ENCODE assay signal across 13 cellular contexts in genomic region chr17:60887607-60888028, GRCh38.
DNase-seq lines count a peak whose midpoint lies in the region; ATAC-seq and TF ChIP-seq lines count a peak whose summit lies in the region.
"Had no signal": no experiment of that assay in that cellular context is flagged by ENCODE, and none has a peak within 500 bp of the region (broad histone marks: within the 10 kb centered on the region; RNA-seq: fewer than 3 reads in every experiment).

No MANE protein-coding gene starts in this region.

- no peaks in the 10 kb centered on the region for H4K20me1 ChIP-seq in OCI-LY1 (ENCODE audit: insufficient read depth, low read length)

- peak overlapping the region; percentile 98 for H3K4me3 ChIP-seq in OCI-LY1 (ENCODE audit: low read depth, low read length, poor library complexity, severe bottlenecking)
- peak overlapping the region; percentile 23 to 60 (median 44) for H3K4me3 ChIP-seq in esophagus squamous epithelium

- no peak for ATAC-seq in HG03439 (IDR thresholded peaks at IDR 0.05; ENCODE audit: unreplicated experiment)
- ATAC-seq: Panc1 had no signal

- no peak for TF ChIP-seq CTCF in OCI-LY1 (IDR thresholded peaks at IDR 0.05; ENCODE audit: low read length)
- TF ChIP-seq CTCF in esophagus squamous epithelium (IDR thresholded peaks at IDR 0.05): no peak

- H3K36me3 ChIP-seq in OCI-LY1 (ENCODE audit: insufficient read depth, low read length): peaks cover 18% of the 10 kb centered on the region
- H3K36me3 ChIP-seq in esophagus squamous epithelium: peaks cover 0 to 6% (median 0%) of the 10 kb centered on the region in 3 donors

- H3K27ac ChIP-seq in OCI-LY1 (ENCODE audit: low read depth, low read length, poor library complexity, severe bottlenecking) (peak overlapping the region; percentile 94), esophagus squamous epithelium (peak overlapping the region; percentile 7 to 82 (median 74))
- H3K27ac ChIP-seq: HL-60 had no signal

- DNase-seq in NCI-H82 (lab: John Stamatoyannopoulos, UW) (peak; percentile 20), NCI-H82 treated with DMSO at 0.1 percent for 48 hours (lab: John Stamatoyannopoulos, UW; ENCODE audit: unreplicated experiment) (no peak), esophagus squamous epithelium (lab: John Stamatoyannopoulos, UW) (no peak), renal cortical epithelial cell (ENCODE audit: low read depth) (peak; percentile 24), activated gamma-delta T cell treated with Interleukin-2 at 50 U/mL for 16 hours (no peak), mesenteric fat pad (ENCODE audit: low spot score) (no peak)
- DNase-seq: activated CD4-positive, alpha-beta T cell treated with anti-CD3 and anti-CD28 coated beads for 1 hour; caudate nucleus; posterior cingulate gyrus had no signal

- no peaks in the 10 kb centered on the region for H3K27me3 ChIP-seq in OCI-LY1 (ENCODE audit: insufficient read depth, low read length)
- no peaks in the 10 kb centered on the region for H3K27me3 ChIP-seq in esophagus squamous epithelium

- no peaks in the 10 kb centered on the region for H3K9me2 ChIP-seq in OCI-LY1 (ENCODE audit: low read depth, low read length)

- no peaks in the 10 kb centered on the region for H3K9me3 ChIP-seq in OCI-LY1 (ENCODE audit: low read length)
- H3K9me3 ChIP-seq in esophagus squamous epithelium: no peaks in the 10 kb centered on the region

- H3K79me2 ChIP-seq in OCI-LY1 (ENCODE audit: insufficient read depth, low read length): peaks cover 23% of the 10 kb centered on the region

- intact Hi-C loops in esophagus squamous epithelium (cut with DNase I): no loop called here

- H3K4me1 ChIP-seq in OCI-LY1 (ENCODE audit: insufficient read depth, low read length, severe bottlenecking) (peaks cover 21% of the 10 kb centered on the region), esophagus squamous epithelium (peaks cover 0 to 9% (median 0%) of the 10 kb centered on the region in 3 donors)

- no peak for TF ChIP-seq POLR2A in esophagus squamous epithelium (IDR thresholded peaks at IDR 0.05)

- peak overlapping the region; percentile 94 for H2AFZ ChIP-seq in OCI-LY1 (ENCODE audit: low read length)

- H3F3A ChIP-seq in OCI-LY1 (ENCODE audit: insufficient read depth, low read length): peaks cover 3% of the 10 kb centered on the region; the same call in 1 of the 2 replicates

- peak overlapping the region; percentile 98 for H3K4me2 ChIP-seq in OCI-LY1 (ENCODE audit: low read length)

- H3K9ac ChIP-seq in OCI-LY1 (ENCODE audit: low read length): peak overlapping the region; percentile 99

Comparison
In these comparisons a context has a peak if more than half of its experiments do, and no peak if none do; other contexts are left out.
1. DNase-seq: peak in NCI-H82 (single experiment) and renal cortical epithelial cell (single experiment); none in NCI-H82 treated with DMSO at 0.1 percent for 48 hours (single experiment), esophagus squamous epithelium (single experiment), activated gamma-delta T cell treated with Interleukin-2 at 50 U/mL for 16 hours (single experiment) and mesenteric fat pad (single experiment).